In the genomic region with DNA sequence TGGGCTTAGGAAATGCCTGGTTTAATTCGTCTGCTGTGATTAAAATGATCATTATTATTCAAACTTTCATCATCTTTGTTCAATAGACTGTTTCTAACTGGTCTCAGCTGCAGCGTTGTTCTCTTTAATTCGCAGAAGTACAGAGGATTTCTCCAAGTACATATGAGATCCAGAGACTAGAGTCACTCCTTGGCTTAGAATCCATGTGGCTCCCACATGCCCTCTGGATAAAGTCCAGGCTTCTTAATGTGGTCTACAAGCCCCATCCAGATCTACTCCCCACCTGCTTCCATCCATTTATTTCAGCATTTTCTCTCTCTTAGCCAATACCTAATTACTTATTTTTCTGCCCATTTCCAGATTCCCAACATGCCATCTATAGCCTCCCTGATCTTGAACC, we compare ENCODE assay signal across 9 cellular contexts. TPM values are rescaled to one million over a fixed set of nuclear protein-coding genes. Genes with fewer than 3 reads are reported as not detected.
DNase-seq lines count a peak whose midpoint lies in the region; ATAC-seq and TF ChIP-seq lines count a peak whose summit lies in the region.
"Had no signal": no experiment of that assay in that cellular context is flagged by ENCODE, and none has a peak within 500 bp of the region (broad histone marks: within the 10 kb centered on the region; RNA-seq: fewer than 3 reads in every experiment).

No MANE protein-coding gene starts in this region.

- H3K27me3 Mint-ChIP-seq in activated T-cell treated with anti-CD3 and anti-CD28 coated beads, Interleukin-2, amount 50 U/mL, for 4 hours (ENCODE audit: low read depth): no peaks in the 10 kb centered on the region
- H3K27me3 Mint-ChIP-seq in activated CD4-positive, alpha-beta memory T cell treated with anti-CD3 and anti-CD28 coated beads, Interleukin-2, amount 10 ng/mL, durations not matched to agents 7 days and 5 days: peaks cover 2% of the 10 kb centered on the region

- CTCF ChIA-PET in activated CD4-positive, alpha-beta memory T cell treated with anti-CD3 and anti-CD28 coated beads, Interleukin-2, amount 10 ng/mL, durations not matched to agents 7 days and 5 days (lab: Charles Lee): interaction anchor here (0.6 kb wide), 1 partner anchor 9 kb away, joined by 3 read pairs; no protein-coding TSS in a partner anchor

- no peak for DNase-seq in activated T-cell treated with anti-CD3 and anti-CD28 coated beads, Interleukin-2, amount 50 U/mL, for 4 hours
- no peak for DNase-seq in activated T-cell treated with anti-CD3 and anti-CD28 coated beads, Interleukin-2, amount 50 U/mL, for 48 hours
- no peak for DNase-seq in activated CD4-positive, alpha-beta memory T cell treated with anti-CD3 and anti-CD28 coated beads, Interleukin-2, amount 10 ng/mL, durations not matched to agents 7 days and 5 days
- no peak for DNase-seq in thoracic aorta (ENCODE audit: low spot score)
- DNase-seq in NCI-H1930 (lab: John Stamatoyannopoulos, UW): no peak
- no peak for DNase-seq in anterior cingulate cortex (lab: John Stamatoyannopoulos, UW)
- no peak for DNase-seq in Ammon's horn (ENCODE audit: low spot score)
- DNase-seq: left lung had no signal

- H3K27me3 ChIP-seq in iPS-15b (ENCODE audit: control insufficient read depth, insufficient read depth, low read length): no peaks in the 10 kb centered on the region
- H3K27me3 ChIP-seq in thoracic aorta (replicated peaks; ENCODE audit: insufficient read depth): no peaks in the 10 kb centered on the region
- H3K27me3 ChIP-seq: left lung had no signal

- H3K9me3 ChIP-seq in iPS-15b (ENCODE audit: control insufficient read depth, insufficient read depth, low read length) (no peaks in the 10 kb centered on the region), thoracic aorta (no peaks in the 10 kb centered on the region)
- H3K9me3 ChIP-seq: left lung had no signal

- H3K9ac ChIP-seq in iPS-15b (ENCODE audit: low read depth, low read length): no peak overlapping the region

- POLR2A ChIA-PET in activated CD4-positive, alpha-beta memory T cell treated with anti-CD3 and anti-CD28 coated beads, Interleukin-2, amount 10 ng/mL, durations not matched to agents 7 days and 5 days (lab: Charles Lee): interaction anchor here (0.8 to 8.1 kb wide), 2 partner anchors 28 to 41 kb away, joined by 3 to 139 read pairs; partner anchors contain the start of gene MICAL1

- H3K36me3 Mint-ChIP-seq in activated T-cell treated with anti-CD3 and anti-CD28 coated beads, Interleukin-2, amount 50 U/mL, for 4 hours (ENCODE audit: insufficient read depth): peaks cover 20% of the 10 kb centered on the region
- peaks cover 27% of the 10 kb centered on the region for H3K36me3 Mint-ChIP-seq in activated CD4-positive, alpha-beta memory T cell treated with anti-CD3 and anti-CD28 coated beads, Interleukin-2, amount 10 ng/mL, durations not matched to agents 7 days and 5 days (ENCODE audit: low read depth)

- H3K4me3 Mint-ChIP-seq in activated T-cell treated with anti-CD3 and anti-CD28 coated beads, Interleukin-2, amount 50 U/mL, for 4 hours: peak overlapping the region; percentile 76
- H3K4me3 Mint-ChIP-seq in activated CD4-positive, alpha-beta memory T cell treated with anti-CD3 and anti-CD28 coated beads, Interleukin-2, amount 10 ng/mL, durations not matched to agents 7 days and 5 days: peak overlapping the region; percentile 63

- ATAC-seq in activated T-cell treated with anti-CD3 and anti-CD28 coated beads, Interleukin-2, amount 50 U/mL, for 4 hours: no peak
- ATAC-seq in thoracic aorta (ENCODE audit: insufficient number of reproducible peaks, low FRiP score, low read depth): no peak

- no peaks in the 10 kb centered on the region for H3K9me3 Mint-ChIP-seq in activated T-cell treated with anti-CD3 and anti-CD28 coated beads, Interleukin-2, amount 50 U/mL, for 4 hours
- H3K9me3 Mint-ChIP-seq in activated CD4-positive, alpha-beta memory T cell treated with anti-CD3 and anti-CD28 coated beads, Interleukin-2, amount 10 ng/mL, durations not matched to agents 7 days and 5 days: no peaks in the 10 kb centered on the region

- peaks cover 3% of the 10 kb centered on the region for H3K36me3 ChIP-seq in iPS-15b (ENCODE audit: control insufficient read depth, insufficient read depth, low read length)
- H3K36me3 ChIP-seq in thoracic aorta: peaks cover 3% of the 10 kb centered on the region

- peak overlapping the region; percentile 21 for H3K27ac Mint-ChIP-seq in activated CD4-positive, alpha-beta memory T cell treated with anti-CD3 and anti-CD28 coated beads, Interleukin-2, amount 10 ng/mL, durations not matched to agents 7 days and 5 days

- peak overlapping the region; percentile 6 to 10 for H3K27ac ChIP-seq in thoracic aorta

- peaks cover 35% of the 10 kb centered on the region for H3K4me1 Mint-ChIP-seq in activated T-cell treated with anti-CD3 and anti-CD28 coated beads, Interleukin-2, amount 50 U/mL, for 4 hours (ENCODE audit: low read depth)
- peaks cover 36% of the 10 kb centered on the region for H3K4me1 Mint-ChIP-seq in activated CD4-positive, alpha-beta memory T cell treated with anti-CD3 and anti-CD28 coated beads, Interleukin-2, amount 10 ng/mL, durations not matched to agents 7 days and 5 days

- H3K4me1 ChIP-seq in iPS-15b (ENCODE audit: control insufficient read depth, insufficient read depth, low read length): peaks cover 14% of the 10 kb centered on the region
- H3K4me1 ChIP-seq in thoracic aorta (ENCODE audit: control insufficient read depth in 1 of 2, low read depth in 2 of 2): peaks cover 24 to 35% of the 10 kb centered on the region in 2 donors

- H3K4me3 ChIP-seq in iPS-15b (ENCODE audit: low read depth, low read length) (peak overlapping the region; percentile 67), thoracic aorta (no peak overlapping the region)

- no peak for TF ChIP-seq CTCF in thoracic aorta (IDR thresholded peaks at IDR 0.05)

RNA-seq across cellular contexts. Expression of gene ZBTB24, which starts 1.1 kb away (rescaled TPM):
- total RNA-seq in activated T-cell treated with anti-CD3 and anti-CD28 coated beads, Interleukin-2, amount 50 U/mL, for 4 hours: 10 to 100 TPM; 13.9 to 15.5 (median 14.8) TPM
- 10 to 100 TPM; 16.5 to 17.5 TPM for total RNA-seq in activated CD4-positive, alpha-beta memory T cell treated with anti-CD3 and anti-CD28 coated beads, Interleukin-2, amount 10 ng/mL, durations not matched to agents 7 days and 5 days
- total RNA-seq in thoracic aorta: 1 to 10 TPM; 3.2 to 9.5 TPM

RNA-seq across cellular contexts. Expression of gene MICAL1, which starts 28.6 kb away (rescaled TPM):
- total RNA-seq in activated T-cell treated with anti-CD3 and anti-CD28 coated beads, Interleukin-2, amount 50 U/mL, for 4 hours: 10 to 100 TPM in 2 of 3 donors, 1 to 10 TPM in 1; 7.6 to 12.5 (median 12.4) TPM
- 100 to 1,000 TPM; 125 to 128 TPM for total RNA-seq in activated CD4-positive, alpha-beta memory T cell treated with anti-CD3 and anti-CD28 coated beads, Interleukin-2, amount 10 ng/mL, durations not matched to agents 7 days and 5 days
- 100 to 1,000 TPM in 1 of 2 donors, 10 to 100 TPM in 1; 60.6 to 105 TPM for total RNA-seq in thoracic aorta

RNA-seq across cellular contexts. Expression of gene SMPD2, which starts 43.6 kb away (rescaled TPM):
- total RNA-seq in activated T-cell treated with anti-CD3 and anti-CD28 coated beads, Interleukin-2, amount 50 U/mL, for 4 hours: 10 to 100 TPM; 12.5 to 19.4 (median 15.6) TPM
- total RNA-seq in activated CD4-positive, alpha-beta memory T cell treated with anti-CD3 and anti-CD28 coated beads, Interleukin-2, amount 10 ng/mL, durations not matched to agents 7 days and 5 days: 10 to 100 TPM; 15.9 to 16.9 TPM
- total RNA-seq in thoracic aorta: 10 to 100 TPM; 21.4 to 33.7 TPM

RNA-seq across cellular contexts. Expression of gene PPIL6, which starts 43.7 kb away (rescaled TPM):
- total RNA-seq in activated T-cell treated with anti-CD3 and anti-CD28 coated beads, Interleukin-2, amount 50 U/mL, for 4 hours: under 1 TPM; 0.13 to 0.46 (median 0.27) TPM
- not detected for total RNA-seq in activated CD4-positive, alpha-beta memory T cell treated with anti-CD3 and anti-CD28 coated beads, Interleukin-2, amount 10 ng/mL, durations not matched to agents 7 days and 5 days
- total RNA-seq in thoracic aorta: 1 to 10 TPM; 2.2 to 5.8 TPM

Comparison
In these comparisons a context has a peak if more than half of its experiments do, and no peak if none do; other contexts are left out.
1. RNA of gene MICAL1, which starts 28.6 kb away (total RNA-seq): 125 to 128 TPM in activated CD4-positive, alpha-beta memory T cell treated with anti-CD3 and anti-CD28 coated beads, Interleukin-2, amount 10 ng/mL, durations not matched to agents 7 days and 5 days and 60.6 to 105 TPM in thoracic aorta; 7.6 to 12.5 TPM in activated T-cell treated with anti-CD3 and anti-CD28 coated beads, Interleukin-2, amount 50 U/mL, for 4 hours; every median in the first group is over 4 times any median in the second.